1 cellular context compared by ENCODE assay signal in the genomic region with DNA sequence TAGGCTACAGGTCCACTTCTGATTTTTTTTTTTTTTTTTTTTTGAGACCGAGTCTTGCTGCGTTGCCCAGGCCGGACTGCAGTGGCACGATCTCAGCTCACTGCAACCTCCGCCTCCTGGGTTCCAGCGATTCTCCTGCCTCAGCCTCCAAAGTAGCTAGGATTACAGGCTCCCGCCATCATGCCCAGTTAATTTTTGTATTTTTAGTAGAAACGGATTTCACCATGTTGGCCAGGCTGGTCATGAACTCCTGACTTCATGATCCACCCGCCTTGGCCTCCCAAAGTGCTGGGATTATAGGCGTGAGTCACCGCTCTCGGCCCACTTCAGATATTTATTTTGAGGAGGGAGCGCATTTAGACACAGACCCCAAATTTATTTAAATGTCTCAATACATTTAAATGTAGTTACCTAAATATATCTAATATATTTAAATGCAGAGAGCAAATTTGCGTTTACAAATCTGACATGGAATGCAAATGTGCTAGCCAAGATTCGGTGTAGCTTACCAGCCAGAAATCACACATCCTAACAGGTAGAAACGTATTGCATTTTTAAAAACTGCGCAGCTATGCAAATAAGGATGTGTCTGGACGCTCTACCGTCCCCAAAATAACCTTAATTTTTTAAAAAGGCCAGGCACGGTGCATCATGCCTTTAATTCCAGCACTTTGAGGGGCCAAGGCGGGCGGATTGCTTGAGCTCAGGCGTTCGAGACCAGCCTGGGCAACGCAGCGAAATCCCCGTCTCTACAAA.
A peak's percentile ranks its signal among the peaks of the same experiment; 100 is the strongest.
TF ChIP-seq lines count a peak whose summit lies in the region.

No MANE protein-coding gene starts in this region.

TF ChIP-seq in HepG2, 621 proteins besides CTCF, POLR2A, EP300 and RAD21:
- TF ChIP-seq ZMYM3 (CRISPR knock-in tag; IDR thresholded peaks at IDR 0.05), result 0 out of 2 replicates have a peak, but pooled peaks have one; percentile 31
- TF ChIP-seq FOSL2 (CRISPR knock-in tag; IDR thresholded peaks at IDR 0.05), result peak; percentile 75
- TF ChIP-seq, protein P1, sequence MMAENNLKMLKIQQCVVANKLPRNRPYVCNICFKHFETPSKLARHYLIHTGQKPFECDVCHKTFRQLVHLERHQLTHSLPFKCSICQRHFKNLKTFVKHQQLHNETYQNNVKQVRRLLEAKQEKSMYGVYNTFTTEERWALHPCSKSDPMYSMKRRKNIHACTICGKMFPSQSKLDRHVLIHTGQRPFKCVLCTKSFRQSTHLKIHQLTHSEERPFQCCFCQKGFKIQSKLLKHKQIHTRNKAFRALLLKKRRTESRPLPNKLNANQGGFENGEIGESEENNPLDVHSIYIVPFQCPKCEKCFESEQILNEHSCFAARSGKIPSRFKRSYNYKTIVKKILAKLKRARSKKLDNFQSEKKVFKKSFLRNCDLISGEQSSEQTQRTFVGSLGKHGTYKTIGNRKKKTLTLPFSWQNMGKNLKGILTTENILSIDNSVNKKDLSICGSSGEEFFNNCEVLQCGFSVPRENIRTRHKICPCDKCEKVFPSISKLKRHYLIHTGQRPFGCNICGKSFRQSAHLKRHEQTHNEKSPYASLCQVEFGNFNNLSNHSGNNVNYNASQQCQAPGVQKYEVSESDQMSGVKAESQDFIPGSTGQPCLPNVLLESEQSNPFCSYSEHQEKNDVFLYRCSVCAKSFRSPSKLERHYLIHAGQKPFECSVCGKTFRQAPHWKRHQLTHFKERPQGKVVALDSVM (CRISPR knock-in tag; IDR thresholded peaks at IDR 0.05), result peak; percentile 72
- TF ChIP-seq, protein P2, sequence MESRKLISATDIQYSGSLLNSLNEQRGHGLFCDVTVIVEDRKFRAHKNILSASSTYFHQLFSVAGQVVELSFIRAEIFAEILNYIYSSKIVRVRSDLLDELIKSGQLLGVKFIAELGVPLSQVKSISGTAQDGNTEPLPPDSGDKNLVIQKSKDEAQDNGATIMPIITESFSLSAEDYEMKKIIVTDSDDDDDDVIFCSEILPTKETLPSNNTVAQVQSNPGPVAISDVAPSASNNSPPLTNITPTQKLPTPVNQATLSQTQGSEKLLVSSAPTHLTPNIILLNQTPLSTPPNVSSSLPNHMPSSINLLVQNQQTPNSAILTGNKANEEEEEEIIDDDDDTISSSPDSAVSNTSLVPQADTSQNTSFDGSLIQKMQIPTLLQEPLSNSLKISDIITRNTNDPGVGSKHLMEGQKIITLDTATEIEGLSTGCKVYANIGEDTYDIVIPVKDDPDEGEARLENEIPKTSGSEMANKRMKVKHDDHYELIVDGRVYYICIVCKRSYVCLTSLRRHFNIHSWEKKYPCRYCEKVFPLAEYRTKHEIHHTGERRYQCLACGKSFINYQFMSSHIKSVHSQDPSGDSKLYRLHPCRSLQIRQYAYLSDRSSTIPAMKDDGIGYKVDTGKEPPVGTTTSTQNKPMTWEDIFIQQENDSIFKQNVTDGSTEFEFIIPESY (CRISPR knock-in tag; IDR thresholded peaks at IDR 0.05), result peak; percentile 36; the same call in 1 of the 2 replicates
- TF ChIP-seq HOXA3 (CRISPR knock-in tag; IDR thresholded peaks at IDR 0.05), result 0 out of 2 replicates have a peak, but pooled peaks have one; percentile 8
- 0 out of 2 replicates have a peak, but pooled peaks have one; percentile 9 for TF ChIP-seq WIZ (CRISPR knock-in tag; IDR thresholded peaks at IDR 0.05)
- TF ChIP-seq MED1 (CRISPR knock-in tag; IDR thresholded peaks at IDR 0.05), result 0 out of 2 replicates have a peak, but pooled peaks have one; percentile 13
- 0 out of 2 replicates have a peak, but pooled peaks have one; percentile 28 for TF ChIP-seq ZNF766 (CRISPR knock-in tag; IDR thresholded peaks at IDR 0.05; ENCODE audit: borderline replicate concordance)
- peak; percentile 92 for TF ChIP-seq ZBTB38 (CRISPR knock-in tag; IDR thresholded peaks at IDR 0.05)
- TF ChIP-seq ZNF121 (CRISPR knock-in tag; IDR thresholded peaks at IDR 0.05), result peak; percentile 93
